In the genomic region with DNA sequence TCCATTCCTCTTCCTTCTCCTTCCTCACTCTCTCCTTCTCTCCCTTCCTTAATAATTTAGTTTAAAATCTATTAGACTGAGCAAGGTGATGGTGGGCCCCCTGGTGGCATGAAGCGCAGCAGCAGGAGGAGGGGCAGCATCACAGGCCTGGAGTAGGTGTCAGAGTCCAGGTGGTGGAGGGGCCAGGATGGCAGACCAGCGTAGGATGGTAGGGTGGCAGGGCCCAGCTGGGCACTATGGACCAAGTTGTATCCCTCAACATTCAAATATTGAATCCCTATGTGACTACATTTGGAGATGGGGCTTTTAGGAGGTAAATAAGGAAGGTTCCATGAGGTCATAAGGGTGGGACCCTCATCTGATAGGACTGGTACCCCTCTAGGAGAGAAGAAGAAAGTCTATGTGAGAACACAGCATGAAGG, we compare ENCODE assay signal across 8 cellular contexts.
DNase-seq lines count a peak whose midpoint lies in the region; ATAC-seq lines count a peak whose summit lies in the region.

No MANE protein-coding gene starts in this region.

- no peaks in the 10 kb centered on the region for H3K27me3 Mint-ChIP-seq in activated naive CD4-positive, alpha-beta T cell treated with anti-CD3 and anti-CD28 coated beads for 36 hours (ENCODE audit: low read depth)

- no peaks in the 10 kb centered on the region for H3K4me1 Mint-ChIP-seq in activated naive CD4-positive, alpha-beta T cell treated with anti-CD3 and anti-CD28 coated beads for 36 hours (ENCODE audit: low read depth)

- DNase-seq in SIG-M5 treated with dmso at 0.1 percent for 504 hours (lab: John Stamatoyannopoulos, UW; ENCODE audit: unreplicated experiment) (peak; percentile 52), SIG-M5 (lab: John Stamatoyannopoulos, UW) (no peak), RPMI7951 (ENCODE audit: low read depth) (peak; percentile 18), Right ventricle myocardium inferior (ENCODE audit: missing footprints) (no peak), renal cortical epithelial cell (ENCODE audit: low read depth) (peak; percentile 43), ecto neural progenitor cell (ENCODE audit: low spot score) (no peak)
- peak; percentile 77 for DNase-seq in activated naive CD4-positive, alpha-beta T cell treated with anti-CD3 and anti-CD28 coated beads for 36 hours

- no peaks in the 10 kb centered on the region for H3K36me3 Mint-ChIP-seq in activated naive CD4-positive, alpha-beta T cell treated with anti-CD3 and anti-CD28 coated beads for 36 hours (ENCODE audit: low read depth)

- H3K9me3 Mint-ChIP-seq in activated naive CD4-positive, alpha-beta T cell treated with anti-CD3 and anti-CD28 coated beads for 36 hours, result peaks cover 2% of the 10 kb centered on the region

- no peak overlapping the region for H3K27ac Mint-ChIP-seq in activated naive CD4-positive, alpha-beta T cell treated with anti-CD3 and anti-CD28 coated beads for 36 hours

- CTCF ChIA-PET in activated naive CD4-positive, alpha-beta T cell treated with anti-CD3 and anti-CD28 coated beads for 36 hours (lab: Charles Lee), result interaction anchor here (0.8 to 2.6 kb wide), 8 partner anchors 18 to 481 kb away, joined by 3 to 26 read pairs (median 6); no protein-coding TSS in a partner anchor

- ATAC-seq in Right ventricle myocardium inferior (peak; percentile 60), HG03045 (IDR thresholded peaks at IDR 0.05; ENCODE audit: unreplicated experiment) (no peak)

- no peak overlapping the region for H3K4me3 Mint-ChIP-seq in activated naive CD4-positive, alpha-beta T cell treated with anti-CD3 and anti-CD28 coated beads for 36 hours

- intact Hi-C loops in activated naive CD4-positive, alpha-beta T cell treated with anti-CD3 and anti-CD28 coated beads for 36 hours (cut with micrococcal nuclease), result loop anchor here (1.0 to 5.0 kb wide), 3 partner anchors 81 to 226 kb away; no protein-coding TSS in a partner anchor
- intact Hi-C loops in Right ventricle myocardium inferior (cut with DNase I), result loop anchor here (1.0 to 2.0 kb wide), 2 partner anchors 166 to 226 kb away; no protein-coding TSS in a partner anchor

Comparison
In these comparisons a context has a peak if more than half of its experiments do, and no peak if none do; other contexts are left out.
1. DNase-seq: peak in SIG-M5 treated with dmso at 0.1 percent for 504 hours (single experiment), RPMI7951 (single experiment), activated naive CD4-positive, alpha-beta T cell treated with anti-CD3 and anti-CD28 coated beads for 36 hours (single experiment) and renal cortical epithelial cell (single experiment); none in SIG-M5 (single experiment), Right ventricle myocardium inferior (single experiment) and ecto neural progenitor cell (single experiment).